Comparison of ENCODE assay signal across 22 cellular contexts in genomic region chrX:790780-791360, GRCh38.
DNase-seq lines count a peak whose midpoint lies in the region; ATAC-seq and TF ChIP-seq lines count a peak whose summit lies in the region.
"Had no signal": no experiment of that assay in that cellular context is flagged by ENCODE, and none has a peak within 500 bp of the region (broad histone marks: within the 10 kb centered on the region; RNA-seq: fewer than 3 reads in every experiment).

No MANE protein-coding gene starts in this region.

- no peaks in the 10 kb centered on the region for H3K9me3 ChIP-seq in gastrocnemius medialis
- H3K9me3 ChIP-seq: SK-N-SH had no signal

- H3K4me3 ChIP-seq in gastrocnemius medialis = no peak overlapping the region

- CTCF ChIA-PET in HEK293T (lab: Yijun Ruan, JAX) = no interaction called here

- H3K36me3 ChIP-seq in gastrocnemius medialis = no peaks in the 10 kb centered on the region

- intact Hi-C loops in gastrocnemius medialis (cut with DNase I; ENCODE audit: low total_unique reads) = no loop called here

- TF ChIP-seq CTCF in GM10266 (IDR thresholded peaks at IDR 0.05; ENCODE audit: control insufficient read depth, insufficient read depth, low read depth, missing control alignments) (no peak), gastrocnemius medialis (IDR thresholded peaks at IDR 0.05 in 4 of 5, conservative IDR thresholded peaks at IDR 0.05 in 1 of 5) (no peak)

- H3K4me1 ChIP-seq in gastrocnemius medialis = no peaks in the 10 kb centered on the region

- DNase-seq in HEK293T (ENCODE audit: extremely low spot score) = no peak
- DNase-seq in ecto neural progenitor cell (ENCODE audit: low spot score) = peak; percentile 46
- DNase-seq in left lobe of liver (ENCODE audit: low spot score) = peak; percentile 26
- DNase-seq in retina = peak; percentile 28
- no peak for DNase-seq in GM10266 (ENCODE audit: extremely low spot score)
- DNase-seq in gastrocnemius medialis = no peak
- DNase-seq: ACHN, C1 segment of cervical spinal cord, DMS79, HCEC 1CT, KBM-7, MV-4-11, NCI-H1417, NCI-H187, NCI-H2107, NCI-H510A treated with DMSO at 0.1 percent for 48 hours, NCI-H774, PC-3, RPMI8226, SHP77 treated with DMSO at 0.1 percent for 48 hours, SK-N-SH had no signal

- no peak for ATAC-seq in left lobe of liver
- no peak for ATAC-seq in GM21717 (IDR thresholded peaks at IDR 0.05; ENCODE audit: unreplicated experiment)
- ATAC-seq in gastrocnemius medialis = no peak
- ATAC-seq: PC-3 had no signal

- no peak for TF ChIP-seq POLR2A in gastrocnemius medialis (IDR thresholded peaks at IDR 0.05)

- H3K27ac ChIP-seq in gastrocnemius medialis = no peak overlapping the region

- in situ Hi-C loops in gastrocnemius medialis (cut with MboI; ENCODE audit: low sequenced_read_pairs in 4 of 4) = no loop called here

- POLR2A ChIA-PET in HEK293T (lab: Yijun Ruan, JAX) = no interaction called here

- peaks cover 0 to 9% (median 0%) of the 10 kb centered on the region in 3 donors for H3K27me3 ChIP-seq in gastrocnemius medialis

TF ChIP-seq in HEK293T, 16 proteins besides CTCF, POLR2A, EP300 and RAD21:
- TF ChIP-seq L3MBTL2 (conservative IDR thresholded peaks at IDR 0.05) (no peak), NFRKB (IDR thresholded peaks at IDR 0.05) (no peak), ZNF384 (IDR thresholded peaks at IDR 0.05) (no peak), TARDBP (IDR thresholded peaks at IDR 0.05) (no peak)
- TF ChIP-seq, protein P1, sequence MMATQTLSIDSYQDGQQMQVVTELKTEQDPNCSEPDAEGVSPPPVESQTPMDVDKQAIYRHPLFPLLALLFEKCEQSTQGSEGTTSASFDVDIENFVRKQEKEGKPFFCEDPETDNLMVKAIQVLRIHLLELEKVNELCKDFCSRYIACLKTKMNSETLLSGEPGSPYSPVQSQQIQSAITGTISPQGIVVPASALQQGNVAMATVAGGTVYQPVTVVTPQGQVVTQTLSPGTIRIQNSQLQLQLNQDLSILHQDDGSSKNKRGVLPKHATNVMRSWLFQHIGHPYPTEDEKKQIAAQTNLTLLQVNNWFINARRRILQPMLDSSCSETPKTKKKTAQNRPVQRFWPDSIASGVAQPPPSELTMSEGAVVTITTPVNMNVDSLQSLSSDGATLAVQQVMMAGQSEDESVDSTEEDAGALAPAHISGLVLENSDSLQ (IDR thresholded peaks at IDR 0.05) = 0 out of 2 replicates have a peak, but pooled peaks have one; percentile 9

Comparison
In these comparisons a context has a peak if more than half of its experiments do, and no peak if none do; other contexts are left out.
1. DNase-seq: peak in ecto neural progenitor cell (single experiment), left lobe of liver (single experiment) and retina (single experiment); none in HEK293T (single experiment), GM10266 (single experiment) and gastrocnemius medialis (0 of 2).